ENCODE assay signal across 8 cellular contexts in genomic region chr10:42781893-42782445, GRCh38. TPM values are rescaled to one million over a fixed set of nuclear protein-coding genes. Genes with fewer than 3 reads are reported as not detected.
DNase-seq lines count a peak whose midpoint lies in the region; ATAC-seq, FAIRE-seq and TF ChIP-seq lines count a peak whose summit lies in the region.

No MANE protein-coding gene starts in this region.

- H3K4me1 Mint-ChIP-seq in activated naive CD8-positive, alpha-beta T cell treated with anti-CD3 and anti-CD28 coated beads, Interleukin-2, amount 10 ng/mL, durations not matched to agents 7 days and 5 days, result peaks cover 3% of the 10 kb centered on the region
- peaks cover 19% of the 10 kb centered on the region for H3K4me1 Mint-ChIP-seq in stimulated activated memory B cell treated with anti-CD40 and anti-IgM and Interleukin-4, amounts not matched to agents 10 μg/mL and 1 μg/mL and 100 μg/mL, for 72 hours

- peak overlapping the region; percentile 93 for H3K9ac ChIP-seq in iPS-15b (ENCODE audit: low read depth, low read length)

- H3K36me3 ChIP-seq in iPS-15b (ENCODE audit: control insufficient read depth, insufficient read depth, low read length), result peaks cover 15% of the 10 kb centered on the region

- H3K4me3 ChIP-seq in iPS-15b (ENCODE audit: low read depth, low read length), result peak overlapping the region; percentile 67

- no peaks in the 10 kb centered on the region for H3K9me3 Mint-ChIP-seq in activated naive CD8-positive, alpha-beta T cell treated with anti-CD3 and anti-CD28 coated beads, Interleukin-2, amount 10 ng/mL, durations not matched to agents 7 days and 5 days
- peaks cover 2% of the 10 kb centered on the region for H3K9me3 Mint-ChIP-seq in stimulated activated memory B cell treated with anti-CD40 and anti-IgM and Interleukin-4, amounts not matched to agents 10 μg/mL and 1 μg/mL and 100 μg/mL, for 72 hours

- H3K27ac Mint-ChIP-seq in activated naive CD8-positive, alpha-beta T cell treated with anti-CD3 and anti-CD28 coated beads, Interleukin-2, amount 10 ng/mL, durations not matched to agents 7 days and 5 days, result peak overlapping the region; percentile 91
- peak overlapping the region; percentile 85 for H3K27ac Mint-ChIP-seq in stimulated activated memory B cell treated with anti-CD40 and anti-IgM and Interleukin-4, amounts not matched to agents 10 μg/mL and 1 μg/mL and 100 μg/mL, for 72 hours

- no peaks in the 10 kb centered on the region for H3K27me3 Mint-ChIP-seq in activated naive CD8-positive, alpha-beta T cell treated with anti-CD3 and anti-CD28 coated beads, Interleukin-2, amount 10 ng/mL, durations not matched to agents 7 days and 5 days
- H3K27me3 Mint-ChIP-seq in stimulated activated memory B cell treated with anti-CD40 and anti-IgM and Interleukin-4, amounts not matched to agents 10 μg/mL and 1 μg/mL and 100 μg/mL, for 72 hours, result peaks cover 16% of the 10 kb centered on the region

- POLR2A ChIA-PET in activated naive CD8-positive, alpha-beta T cell treated with anti-CD3 and anti-CD28 coated beads, Interleukin-2, amount 10 ng/mL, durations not matched to agents 7 days and 5 days (lab: Charles Lee), result interaction anchor here (0.7 to 2.3 kb wide), 3 partner anchors 15 to 513 kb away, joined by 3 to 8 read pairs (median 5); partner anchors contain the start of gene CSGALNACT2

- TF ChIP-seq POLR2A in GM12892 (IDR thresholded peaks at IDR 0.05; ENCODE audit: low read depth, low read length), result no peak

- peaks cover 19% of the 10 kb centered on the region for H3K27me3 ChIP-seq in iPS-15b (ENCODE audit: control insufficient read depth, insufficient read depth, low read length)

- peaks cover 10% of the 10 kb centered on the region for H3K36me3 Mint-ChIP-seq in activated naive CD8-positive, alpha-beta T cell treated with anti-CD3 and anti-CD28 coated beads, Interleukin-2, amount 10 ng/mL, durations not matched to agents 7 days and 5 days
- peaks cover 14% of the 10 kb centered on the region for H3K36me3 Mint-ChIP-seq in stimulated activated memory B cell treated with anti-CD40 and anti-IgM and Interleukin-4, amounts not matched to agents 10 μg/mL and 1 μg/mL and 100 μg/mL, for 72 hours

- H3K4me3 Mint-ChIP-seq in activated naive CD8-positive, alpha-beta T cell treated with anti-CD3 and anti-CD28 coated beads, Interleukin-2, amount 10 ng/mL, durations not matched to agents 7 days and 5 days, result peak overlapping the region; percentile 98
- peak overlapping the region; percentile 88 for H3K4me3 Mint-ChIP-seq in stimulated activated memory B cell treated with anti-CD40 and anti-IgM and Interleukin-4, amounts not matched to agents 10 μg/mL and 1 μg/mL and 100 μg/mL, for 72 hours

- DNase-seq in Daoy (ENCODE audit: low read depth) (peak; percentile 7), GM12892 (ENCODE audit: insufficient read length) (no peak), NCI-H2171 treated with DMSO at 0.1 percent for 48 hours (lab: John Stamatoyannopoulos, UW) (no peak)
- no peak for DNase-seq in activated naive CD8-positive, alpha-beta T cell treated with anti-CD3 and anti-CD28 coated beads, Interleukin-2, amount 10 ng/mL, durations not matched to agents 7 days and 5 days

- H3K4me1 ChIP-seq in iPS-15b (ENCODE audit: control insufficient read depth, insufficient read depth, low read length), result peaks cover 2% of the 10 kb centered on the region

- ATAC-seq in HG03066 (IDR thresholded peaks at IDR 0.05; ENCODE audit: low read depth, unreplicated experiment), result peak; percentile 7
- ATAC-seq in activated naive CD8-positive, alpha-beta T cell treated with anti-CD3 and anti-CD28 coated beads, Interleukin-2, amount 10 ng/mL, durations not matched to agents 7 days and 5 days (ENCODE audit: low read depth), result no peak
- ATAC-seq in stimulated activated memory B cell treated with anti-CD40 and anti-IgM and Interleukin-4, amounts not matched to agents 10 μg/mL and 1 μg/mL and 100 μg/mL, for 72 hours, result peak; percentile 19
- ATAC-seq in GM19397 (IDR thresholded peaks at IDR 0.05; ENCODE audit: unreplicated experiment), result no peak

- H3K9me3 ChIP-seq in iPS-15b (ENCODE audit: control insufficient read depth, insufficient read depth, low read length), result no peaks in the 10 kb centered on the region

- no peak for FAIRE-seq in GM12892 (lab: Jason Lieb, UNC)

RNA-seq across cellular contexts. Expression of gene BMS1, which starts 0.6 kb away (rescaled TPM):
- total RNA-seq in Daoy (2014; rRNA removed; shearing (Covaris generic)), result 30.3 and 34.9 TPM in 2 replicates
- 10 to 100 TPM; 16.4 to 16.7 TPM for total RNA-seq in activated naive CD8-positive, alpha-beta T cell treated with anti-CD3 and anti-CD28 coated beads, Interleukin-2, amount 10 ng/mL, durations not matched to agents 7 days and 5 days
- polyA plus RNA-seq in GM12892 (2012; ENCODE audit: missing spikeins), result 14.0 TPM

Comparison
In these comparisons a context has a peak if more than half of its experiments do, and no peak if none do; other contexts are left out.
1. ATAC-seq: peak in HG03066 (single experiment) and stimulated activated memory B cell treated with anti-CD40 and anti-IgM and Interleukin-4, amounts not matched to agents 10 μg/mL and 1 μg/mL and 100 μg/mL, for 72 hours (single experiment); none in activated naive CD8-positive, alpha-beta T cell treated with anti-CD3 and anti-CD28 coated beads, Interleukin-2, amount 10 ng/mL, durations not matched to agents 7 days and 5 days (single experiment) and GM19397 (single experiment).